Comparison of ENCODE assay signal across 25 cellular contexts in the genomic region with DNA sequence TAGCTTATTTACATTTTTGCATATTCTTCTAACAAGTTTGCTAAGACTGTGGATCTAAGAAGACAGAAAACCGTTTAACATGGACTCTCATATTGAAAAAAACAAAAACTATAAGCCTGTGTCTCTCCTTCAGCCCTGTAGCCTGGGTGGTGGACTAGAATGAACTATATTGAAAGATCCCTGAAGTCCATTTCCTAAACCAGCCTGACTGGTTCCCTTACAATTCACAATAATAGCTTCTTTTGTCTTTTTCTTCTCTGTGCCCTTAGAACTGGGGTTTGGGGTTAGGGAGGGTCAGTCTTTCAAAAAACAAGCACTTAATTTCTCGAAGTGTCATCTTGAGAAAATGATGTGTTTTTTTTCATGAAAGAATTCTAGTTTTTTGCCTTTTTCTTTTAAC. TPM values are rescaled to one million over a fixed set of nuclear protein-coding genes. Genes with fewer than 3 reads are reported as not detected.
DNase-seq lines count a peak whose midpoint lies in the region; ATAC-seq and TF ChIP-seq lines count a peak whose summit lies in the region.
"Had no signal": no experiment of that assay in that cellular context is flagged by ENCODE, and none has a peak within 500 bp of the region (broad histone marks: within the 10 kb centered on the region; RNA-seq: fewer than 3 reads in every experiment).

No MANE protein-coding gene starts in this region.

- H3K27ac Mint-ChIP-seq in neural crest cell (ENCODE audit: unreplicated experiment) = peak overlapping the region; percentile 9
- H3K27ac Mint-ChIP-seq: CD4-positive, alpha-beta memory T cell had no signal

- H3K27me3 Mint-ChIP-seq in neural crest cell (ENCODE audit: low read depth) = no peaks in the 10 kb centered on the region
- H3K27me3 Mint-ChIP-seq: CD4-positive, alpha-beta memory T cell had no signal

- no peaks in the 10 kb centered on the region for H3K36me3 ChIP-seq in mucosa of descending colon (ENCODE audit: low read depth)

- peaks cover 16% of the 10 kb centered on the region for H3K4me1 Mint-ChIP-seq in neural crest cell

- TF ChIP-seq CTCF in LNCaP clone FGC (IDR thresholded peaks at IDR 0.05; ENCODE audit: control insufficient read depth, extremely low read depth, insufficient read depth) (no peak), neural crest cell (conservative IDR thresholded peaks at IDR 0.05) (no peak), mucosa of descending colon (IDR thresholded peaks at IDR 0.05) (no peak)

- no peak for ATAC-seq in mucosa of descending colon

- peak; percentile 23 for DNase-seq in DMS53 (lab: John Stamatoyannopoulos, UW)
- DNase-seq in DMS53 treated with DMSO at 0.1 percent for 48 hours (lab: John Stamatoyannopoulos, UW; ENCODE audit: unreplicated experiment) = no peak
- peak; percentile 15 for DNase-seq in LNCaP clone FGC (ENCODE audit: low read depth)
- no peak for DNase-seq in epithelial cell of prostate (ENCODE audit: low read depth, low spot score)
- no peak for DNase-seq in neural crest cell (ENCODE audit: low read depth, low spot score)
- no peak for DNase-seq in T-helper 1 cell
- DNase-seq in activated CD8-positive, alpha-beta memory T cell treated with anti-CD3 and anti-CD28 coated beads, Interleukin-2, amount 50 U/mL, for 4 hours = no peak
- DNase-seq in mucosa of descending colon = no peak
- DNase-seq: CD4-positive, alpha-beta memory T cell; GDM1; GOT3; HCEC 1CT; Kasumi-1; MM.1S; NCI-H1048; NCI-H1417 treated with DMSO at 0.1 percent for 48 hours; NCI-H187 treated with DMSO at 0.1 percent for 48 hours; NCI-H510A treated with DMSO at 0.1 percent for 48 hours; OCI-M1; Right ventricle myocardium superior; SW 1271 had no signal

- H3K9me3 ChIP-seq in mucosa of descending colon = no peaks in the 10 kb centered on the region
- H3K9me3 ChIP-seq: Caco-2 had no signal

- no peak overlapping the region for H3K4me3 ChIP-seq in LNCaP clone FGC (ENCODE audit: low read depth, low read length)
- H3K4me3 ChIP-seq in mucosa of descending colon = no peak overlapping the region
- H3K4me3 ChIP-seq: BLaER1 treated with 17β-estradiol and CSF1 and Interleukin-3, amounts not matched to agents 10 nM and 100 nM; SK-N-MC had no signal

- H3K4me1 ChIP-seq in mucosa of descending colon (ENCODE audit: low read depth) = no peaks in the 10 kb centered on the region
- H3K4me1 ChIP-seq: Caco-2 had no signal

- H3K27ac ChIP-seq in epithelial cell of prostate = peak overlapping the region; percentile 8
- H3K27ac ChIP-seq: 22Rv1; BLaER1 treated with 17β-estradiol and CSF1 and Interleukin-3, amounts not matched to agents 10 nM and 100 nM; SK-N-MC had no signal

- H3K4me3 Mint-ChIP-seq in neural crest cell = peak overlapping the region; percentile 29
- H3K4me3 Mint-ChIP-seq: CD4-positive, alpha-beta memory T cell had no signal

- intact Hi-C loops in mucosa of descending colon (cut with DNase I, micrococcal nuclease) = no loop called here

- H3K9me3 Mint-ChIP-seq in neural crest cell = peaks cover 9% of the 10 kb centered on the region

- peaks cover 37% of the 10 kb centered on the region for H3K36me3 Mint-ChIP-seq in neural crest cell (ENCODE audit: low read depth)

RNA-seq across cellular contexts. Expression of a gene that starts 59.0 kb away (rescaled TPM):
- total RNA-seq in neural crest cell (28.4 and 30.6 TPM in 2 replicates), mucosa of descending colon (10 to 100 TPM in 2 of 3 donors, 1 to 10 TPM in 1; 6.7 to 11.6 (median 10.1) TPM)

RNA-seq across cellular contexts. Expression of a gene that starts 59.1 kb away (rescaled TPM):
- total RNA-seq in neural crest cell = 19.9 and 21.2 TPM in 2 replicates
- total RNA-seq in mucosa of descending colon = 10 to 100 TPM; 15.9 to 18.7 (median 17.1) TPM

Comparison
In these comparisons a context has a peak if more than half of its experiments do, and no peak if none do; other contexts are left out.
1. DNase-seq: peak in DMS53 (single experiment) and LNCaP clone FGC (single experiment); none in DMS53 treated with DMSO at 0.1 percent for 48 hours (single experiment), epithelial cell of prostate (single experiment), neural crest cell (single experiment), T-helper 1 cell (0 of 5), activated CD8-positive, alpha-beta memory T cell treated with anti-CD3 and anti-CD28 coated beads, Interleukin-2, amount 50 U/mL, for 4 hours (single experiment) and mucosa of descending colon (0 of 3).